19 cellular contexts compared by ENCODE assay signal in the genomic region with DNA sequence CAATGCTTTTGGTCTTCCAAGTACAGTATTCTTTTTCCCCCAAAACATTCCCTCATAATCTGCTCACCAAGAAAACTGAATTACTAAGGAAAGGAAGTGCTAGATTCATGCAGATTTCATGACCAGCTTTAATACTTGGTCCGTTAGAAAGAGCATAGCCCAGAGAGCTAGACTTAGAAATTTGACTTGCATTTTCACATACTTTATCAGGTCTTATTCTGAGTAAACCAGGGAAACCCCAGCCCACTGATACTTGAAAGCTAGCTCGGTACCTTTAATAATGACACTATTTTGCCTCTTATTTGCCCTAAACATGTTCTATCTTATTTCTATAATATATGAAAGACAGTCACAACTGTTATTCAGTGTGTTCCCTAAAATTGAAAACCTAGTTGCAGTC.
DNase-seq lines count a peak whose midpoint lies in the region; ATAC-seq lines count a peak whose summit lies in the region.
"Had no signal": no experiment of that assay in that cellular context is flagged by ENCODE, and none has a peak within 500 bp of the region (broad histone marks: within the 10 kb centered on the region; RNA-seq: fewer than 3 reads in every experiment).

No MANE protein-coding gene starts in this region.

- ATAC-seq in GM18498 (IDR thresholded peaks at IDR 0.05; ENCODE audit: unreplicated experiment), result peak; percentile 90
- ATAC-seq in GM19452 (IDR thresholded peaks at IDR 0.05; ENCODE audit: unreplicated experiment), result peak; percentile 67
- ATAC-seq in HG02678 (IDR thresholded peaks at IDR 0.05; ENCODE audit: unreplicated experiment), result peak; percentile 83
- peak; percentile 88 for ATAC-seq in HG03378 (IDR thresholded peaks at IDR 0.05; ENCODE audit: unreplicated experiment)
- ATAC-seq: activated T-cell treated with anti-CD3 and anti-CD28 coated beads, Interleukin-2, amount 50 U/mL, for 4 hours; esophagus mucosa; left ventricle myocardium superior; natural killer cell treated with Interleukin-12 subunit alpha and Interleukin-12 subunit beta and Interleukin-15 and Interleukin-18, amount 100 ng/mL, for 72 hours had no signal

- DNase-seq in germinal center (ENCODE audit: low spot score) (no peak), posterior cingulate gyrus (no peak), HK-2 (ENCODE audit: unreplicated experiment) (no peak)
- no peak for DNase-seq in activated naive CD8-positive, alpha-beta T cell treated with anti-CD3 and anti-CD28 coated beads for 36 hours
- DNase-seq: activated CD4-positive, alpha-beta T cell treated with anti-CD3 and anti-CD28 coated beads for 4 hours; activated T-cell treated with anti-CD3 and anti-CD28 coated beads, Interleukin-2, amount 50 U/mL, for 4 hours; left ventricle myocardium superior; NCI-H2029; NCI-H69; retina; stimulated activated CD4-positive, alpha-beta T cell treated with anti-CD3 and anti-CD28 coated beads, Interleukin-2, amount 100 ng/mL, for 24 hours; T-helper 2 cell; upper lobe of left lung had no signal

- intact Hi-C loops in posterior cingulate gyrus (cut with DNase I), result no loop called here

- H3K36me3 Mint-ChIP-seq in activated naive CD8-positive, alpha-beta T cell treated with anti-CD3 and anti-CD28 coated beads for 36 hours, result no peaks in the 10 kb centered on the region
- H3K36me3 Mint-ChIP-seq: natural killer cell treated with Interleukin-12 subunit alpha and Interleukin-12 subunit beta and Interleukin-15 and Interleukin-18, amount 100 ng/mL, for 72 hours had no signal

- no peaks in the 10 kb centered on the region for H3K4me1 Mint-ChIP-seq in activated naive CD8-positive, alpha-beta T cell treated with anti-CD3 and anti-CD28 coated beads for 36 hours

- H3K27me3 Mint-ChIP-seq in activated naive CD8-positive, alpha-beta T cell treated with anti-CD3 and anti-CD28 coated beads for 36 hours, result no peaks in the 10 kb centered on the region
- H3K27me3 Mint-ChIP-seq: natural killer cell treated with Interleukin-12 subunit alpha and Interleukin-12 subunit beta and Interleukin-15 and Interleukin-18, amount 100 ng/mL, for 72 hours had no signal

- H3K27ac Mint-ChIP-seq in activated naive CD8-positive, alpha-beta T cell treated with anti-CD3 and anti-CD28 coated beads for 36 hours, result no peak overlapping the region
- H3K27ac Mint-ChIP-seq: natural killer cell treated with Interleukin-12 subunit alpha and Interleukin-12 subunit beta and Interleukin-15 and Interleukin-18, amount 100 ng/mL, for 72 hours had no signal

- no peaks in the 10 kb centered on the region for H3K9me3 Mint-ChIP-seq in activated naive CD8-positive, alpha-beta T cell treated with anti-CD3 and anti-CD28 coated beads for 36 hours
- H3K9me3 Mint-ChIP-seq: activated T-cell treated with anti-CD3 and anti-CD28 coated beads, Interleukin-2, amount 50 U/mL, for 4 hours had no signal

- H3K4me3 Mint-ChIP-seq in activated naive CD8-positive, alpha-beta T cell treated with anti-CD3 and anti-CD28 coated beads for 36 hours, result no peak overlapping the region
- H3K4me3 Mint-ChIP-seq: activated T-cell treated with anti-CD3 and anti-CD28 coated beads, Interleukin-2, amount 50 U/mL, for 4 hours; natural killer cell treated with Interleukin-12 subunit alpha and Interleukin-12 subunit beta and Interleukin-15 and Interleukin-18, amount 100 ng/mL, for 72 hours had no signal
